Comparison of ENCODE assay signal across 1 cellular context in genomic region chr10:101694056-101694673, GRCh38.
A peak's percentile ranks its signal among the peaks of the same experiment; 100 is the strongest.
TF ChIP-seq lines count a peak whose summit lies in the region.

No MANE protein-coding gene starts in this region.

TF ChIP-seq in K562, 482 proteins besides CTCF, POLR2A, EP300 and RAD21 (continued from another document and continues in another):
- TF ChIP-seq GTF3C2 (IDR thresholded peaks at IDR 0.05; ENCODE audit: borderline replicate concordance, extremely low read depth, insufficient read length) (no peak), KDM2B (CRISPR knock-in tag; IDR thresholded peaks at IDR 0.05) (no peak), GTF2A2 (tag; IDR thresholded peaks at IDR 0.05) (no peak), FOXA3 (CRISPR knock-in tag; conservative IDR thresholded peaks at IDR 0.05 in 1 of 2, IDR thresholded peaks at IDR 0.05 in 1 of 2) (no peak), ARNT (IDR thresholded peaks at IDR 0.05) (no peak), CBFB (CRISPR knock-in tag; IDR thresholded peaks at IDR 0.05) (no peak), ERF (CRISPR knock-in tag; IDR thresholded peaks at IDR 0.05) (no peak), MTA3 (IDR thresholded peaks at IDR 0.05; ENCODE audit: borderline replicate concordance) (no peak), KAT8 (IDR thresholded peaks at IDR 0.05; ENCODE audit: low read depth) (no peak), SRF (CRISPR knock-in tag; IDR thresholded peaks at IDR 0.05) (no peak), SMARCE1 (IDR thresholded peaks at IDR 0.05) (no peak), CC2D1A (IDR thresholded peaks at IDR 0.05) (no peak), POLR2G (IDR thresholded peaks at IDR 0.05; ENCODE audit: low read depth, low read length) (peak; percentile 8; the same call in 1 of the 2 replicates), NR3C1 (CRISPR knock-in tag; IDR thresholded peaks at IDR 0.05) (0 out of 2 replicates have a peak, but pooled peaks have one; percentile 72), E2F6 (IDR thresholded peaks at IDR 0.05; ENCODE audit: borderline replicate concordance in 1 of 2, extremely low read depth in 1 of 2, insufficient read depth in 1 of 2, insufficient read length in 1 of 2, low read depth in 1 of 2, low read length in 1 of 2, poor library complexity in 1 of 2, severe bottlenecking in 1 of 2) (peak in 1 of 2 experiments; percentile 81), USF2 (CRISPR knock-in tag; IDR thresholded peaks at IDR 0.05) (0 out of 2 replicates have a peak, but pooled peaks have one; percentile 7), HMGXB4 (CRISPR knock-in tag; IDR thresholded peaks at IDR 0.05) (peak; percentile 94), CREB5 (CRISPR knock-in tag; IDR thresholded peaks at IDR 0.05) (no peak), RB1 (IDR thresholded peaks at IDR 0.05; ENCODE audit: low read depth) (peak; percentile 60), RUNX1 (IDR thresholded peaks at IDR 0.05; ENCODE audit: low read depth) (no peak), FOS (IDR thresholded peaks at IDR 0.05; ENCODE audit: extremely low read depth, insufficient read length) (no peak), U2AF2 (optimal IDR thresholded peaks at IDR 0.05; ENCODE audit: low read depth, low read length) (no peak), THAP7 (CRISPR knock-in tag; IDR thresholded peaks at IDR 0.05) (no peak), ZNF280B (CRISPR knock-in tag; IDR thresholded peaks at IDR 0.05) (no peak), GATA2 (CRISPR knock-in tag; IDR thresholded peaks at IDR 0.05) (no peak), ZNF644 (tag; IDR thresholded peaks at IDR 0.05; ENCODE audit: low read depth) (no peak), XRCC4 (IDR thresholded peaks at IDR 0.05; ENCODE audit: extremely low read depth, insufficient read depth, insufficient read length) (no peak), TARDBP (IDR thresholded peaks at IDR 0.05) (no peak), NFXL1 (CRISPR knock-in tag; IDR thresholded peaks at IDR 0.05) (no peak), PURB (CRISPR knock-in tag; IDR thresholded peaks at IDR 0.05; ENCODE audit: low read depth) (no peak), SNIP1 (IDR thresholded peaks at IDR 0.05; ENCODE audit: low read depth) (no peak), JUN (IDR thresholded peaks at IDR 0.05; ENCODE audit: borderline replicate concordance, low read depth, low read length) (no peak), JUN (CRISPR knock-in tag; IDR thresholded peaks at IDR 0.05; ENCODE audit: borderline replicate concordance) (no peak), MYC (IDR thresholded peaks at IDR 0.05; ENCODE audit: low read depth, low read length) (no peak), MYC (CRISPR knock-in tag; IDR thresholded peaks at IDR 0.05; ENCODE audit: borderline replicate concordance, low read depth) (no peak), KLF10 (CRISPR knock-in tag; IDR thresholded peaks at IDR 0.05) (no peak), SNAPC5 (CRISPR knock-in tag; IDR thresholded peaks at IDR 0.05) (no peak), C11orf30 (IDR thresholded peaks at IDR 0.05; ENCODE audit: low read depth) (no peak), SRSF1 (IDR thresholded peaks at IDR 0.05; ENCODE audit: low read depth, low read length) (no peak), CXXC5 (CRISPR knock-in tag; IDR thresholded peaks at IDR 0.05) (peak; percentile 48), ZNF408 (CRISPR knock-in tag; IDR thresholded peaks at IDR 0.05; ENCODE audit: low read depth) (no peak), ZMIZ1 (IDR thresholded peaks at IDR 0.05; ENCODE audit: low read depth in 2 of 2, low read length in 2 of 2) (no peak), CREB1 (IDR thresholded peaks at IDR 0.05) (no peak), CREB1 (CRISPR knock-in tag; IDR thresholded peaks at IDR 0.05) (0 out of 2 replicates have a peak, but pooled peaks have one; percentile 17), TSHZ1 (CRISPR knock-in tag; IDR thresholded peaks at IDR 0.05) (no peak), TCF7L2 (IDR thresholded peaks at IDR 0.05; ENCODE audit: low read depth, low read length) (no peak), IRF2 (CRISPR knock-in tag; IDR thresholded peaks at IDR 0.05) (no peak)
